Comparison of ENCODE assay signal across 11 cellular contexts in the genomic region with DNA sequence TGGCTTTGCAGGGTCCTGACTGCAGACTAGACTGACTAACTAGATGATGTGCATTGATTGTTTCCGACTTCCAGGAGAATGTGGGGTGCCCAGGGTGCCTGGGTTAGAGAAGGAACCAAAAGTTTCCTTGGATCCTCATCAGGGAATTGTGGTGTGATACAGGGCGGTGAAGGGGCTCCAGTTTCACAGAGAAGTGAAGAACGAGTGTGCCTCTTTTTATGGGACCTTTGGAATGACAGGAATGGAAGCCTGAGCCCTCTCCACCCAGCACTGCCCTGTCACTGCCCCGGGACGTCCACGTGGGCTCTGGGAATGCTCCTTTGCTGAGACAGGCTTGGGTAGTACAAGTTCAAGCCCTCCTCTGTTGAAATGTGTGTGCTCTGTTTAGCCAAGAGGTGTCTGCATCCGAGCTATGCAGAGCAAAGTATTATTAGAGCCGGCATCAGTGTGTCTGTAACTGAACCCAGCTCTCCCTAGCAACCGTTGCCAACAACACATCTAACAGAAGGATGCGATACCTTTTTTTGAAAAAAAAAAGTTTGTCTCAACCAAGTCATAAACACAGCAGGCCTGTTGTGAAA.
DNase-seq lines count a peak whose midpoint lies in the region; ATAC-seq, FAIRE-seq and TF ChIP-seq lines count a peak whose summit lies in the region.
"Had no signal": no experiment of that assay in that cellular context is flagged by ENCODE, and none has a peak within 500 bp of the region (broad histone marks: within the 10 kb centered on the region; RNA-seq: fewer than 3 reads in every experiment).

No MANE protein-coding gene starts in this region.

- H3K27ac ChIP-seq in mesendoderm (ENCODE audit: low read depth, low read length) (no peak overlapping the region), tibial nerve (no peak overlapping the region), left lung (no peak overlapping the region)
- H3K27ac ChIP-seq: KMS-11 had no signal

- H3K36me3 ChIP-seq in mesendoderm (ENCODE audit: control insufficient read depth, insufficient read depth, low read length) = no peaks in the 10 kb centered on the region
- peaks cover 0 to 72% (median 0%) of the 10 kb centered on the region in 3 donors for H3K36me3 ChIP-seq in tibial nerve
- H3K36me3 ChIP-seq in left lung = peaks cover 0 to 22% of the 10 kb centered on the region in 2 donors

- DNase-seq in AG08396 (ENCODE audit: low spot score) (peak; percentile 83), HTR-8/SVneo (ENCODE audit: insufficient read length, low spot score) (peak; percentile 33), choroid plexus epithelial cell (ENCODE audit: low read depth) (peak; percentile 86), mesendoderm (peak; percentile 81), D721Med (ENCODE audit: insufficient read length, low spot score) (no peak), tibial nerve (ENCODE audit: low spot score in 2 of 2) (no peak), left lung (no peak), SKM-1 (lab: John Stamatoyannopoulos, UW; ENCODE audit: unreplicated experiment) (no peak)
- DNase-seq: glutamatergic neuron; stimulated activated CD4-positive, alpha-beta T cell treated with anti-CD3 and anti-CD28 coated beads, Interleukin-4, amount 100 ng/mL, for 4 hours had no signal

- TF ChIP-seq POLR2A in tibial nerve (IDR thresholded peaks at IDR 0.05) = no peak

- H4K5ac ChIP-seq in mesendoderm (ENCODE audit: low read length) = no peak overlapping the region

- H3K4me1 ChIP-seq in mesendoderm (ENCODE audit: control insufficient read depth, low read depth, low read length) (no peaks in the 10 kb centered on the region), tibial nerve (peaks cover 0 to 3% (median 0%) of the 10 kb centered on the region in 4 donors), left lung (no peaks in the 10 kb centered on the region)

- no peak overlapping the region for H3K4me3 ChIP-seq in choroid plexus epithelial cell (ENCODE audit: low read depth, low read length)
- no peak overlapping the region for H3K4me3 ChIP-seq in mesendoderm (ENCODE audit: low read length)
- H3K4me3 ChIP-seq in tibial nerve = no peak overlapping the region
- no peak overlapping the region for H3K4me3 ChIP-seq in left lung

- H3K4ac ChIP-seq in mesendoderm (ENCODE audit: low read depth, low read length) = no peak overlapping the region

- H3K79me1 ChIP-seq in mesendoderm (ENCODE audit: low read length) = no peaks in the 10 kb centered on the region

- no peak overlapping the region for H2BK15ac ChIP-seq in mesendoderm (replicated peaks; ENCODE audit: low read depth)

- H3K18ac ChIP-seq in mesendoderm (ENCODE audit: low read length) = no peak overlapping the region

- FAIRE-seq in HTR-8/SVneo (lab: Jason Lieb, UNC) (no peak), D721Med (lab: Jason Lieb, UNC) (no peak)

- H3K79me2 ChIP-seq in mesendoderm (ENCODE audit: control insufficient read depth, insufficient read depth, low read length) = no peaks in the 10 kb centered on the region

- peak overlapping the region; percentile 32 for H3K23ac ChIP-seq in mesendoderm (ENCODE audit: low read length)

- peak overlapping the region; percentile 9 for H3K56ac ChIP-seq in mesendoderm (ENCODE audit: low read length)

- H3K4me2 ChIP-seq in mesendoderm (ENCODE audit: low read length) = no peak overlapping the region
- H3K4me2 ChIP-seq: KMS-11 had no signal

- H3K9ac ChIP-seq in mesendoderm (ENCODE audit: low read length) = no peak overlapping the region
- H3K9ac ChIP-seq: KMS-11 had no signal

- H3K9me3 ChIP-seq in tibial nerve (no peaks in the 10 kb centered on the region), left lung (no peaks in the 10 kb centered on the region)

- no peak overlapping the region for H2BK120ac ChIP-seq in mesendoderm (ENCODE audit: low read depth, low read length)

- no peak for ATAC-seq in left lung

- intact Hi-C loops in left lung (cut with DNase I) = no loop called here

- no peak for TF ChIP-seq CTCF in choroid plexus epithelial cell (conservative IDR thresholded peaks at IDR 0.05; ENCODE audit: low read depth, low read length)
- TF ChIP-seq CTCF in D721Med (IDR thresholded peaks at IDR 0.05; ENCODE audit: insufficient read depth, missing control alignments) = no peak
- no peak for TF ChIP-seq CTCF in tibial nerve (IDR thresholded peaks at IDR 0.05)
- no peak for TF ChIP-seq CTCF in left lung (IDR thresholded peaks at IDR 0.05)

- no peak for TF ChIP-seq EP300 in tibial nerve (IDR thresholded peaks at IDR 0.05)

- WGBS in mesendoderm (ENCODE audit: extremely low coverage, insufficient coverage, low lambda C conversion rate) = no CpG with 5 or more reads among the region's 10 CpGs
- 50 to 53% methylated on average over 10 of the region's 10 CpGs for WGBS in tibial nerve, 2 donors

- H3K27me3 ChIP-seq in mesendoderm (ENCODE audit: insufficient read depth, low read length, poor library complexity) (no peaks in the 10 kb centered on the region), tibial nerve (no peaks in the 10 kb centered on the region), left lung (no peaks in the 10 kb centered on the region)

- H2BK5ac ChIP-seq in mesendoderm (ENCODE audit: low read length) = no peak overlapping the region

- H4K8ac ChIP-seq in mesendoderm (ENCODE audit: low read depth, low read length) = no peak overlapping the region

- H2AK5ac ChIP-seq in mesendoderm (ENCODE audit: low read length) = no peak overlapping the region

Comparison
In these comparisons a context has a peak if more than half of its experiments do, and no peak if none do; other contexts are left out.
1. DNase-seq: peak in AG08396 (single experiment), HTR-8/SVneo (single experiment), choroid plexus epithelial cell (single experiment) and mesendoderm (single experiment); none in D721Med (single experiment), tibial nerve (0 of 2), left lung (0 of 2) and SKM-1 (single experiment).